Comparison of ENCODE assay signal across 8 cellular contexts in the genomic region with DNA sequence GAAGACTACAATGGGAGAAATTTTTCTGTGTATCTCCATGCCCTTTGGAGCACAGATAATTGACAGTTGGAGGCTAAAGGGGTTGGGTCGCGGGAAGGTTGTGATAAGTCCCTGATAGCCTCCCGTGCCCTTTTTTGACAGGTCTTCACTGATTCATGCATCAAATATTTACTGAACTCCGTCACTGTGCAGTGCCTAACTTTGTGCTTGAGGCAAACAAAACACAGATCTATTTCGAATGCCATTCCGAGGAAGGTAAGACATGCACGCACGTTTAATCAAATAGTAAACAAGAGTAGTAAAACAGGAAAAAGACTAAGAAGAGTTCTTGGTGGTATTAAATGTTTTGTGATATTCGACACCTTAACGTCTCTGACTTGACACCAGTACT. TPM values are rescaled to one million over a fixed set of nuclear protein-coding genes. Genes with fewer than 3 reads are reported as not detected.
DNase-seq lines count a peak whose midpoint lies in the region; ATAC-seq and TF ChIP-seq lines count a peak whose summit lies in the region.

No MANE protein-coding gene starts in this region.

- WGBS in SK-N-SH (ENCODE audit: low lambda C conversion rate), result 9% methylated on average over 10 of the region's 10 CpGs

- CTCF ChIA-PET in SK-N-SH (lab: Yijun Ruan, JAX), result interaction anchor here (3.0 kb wide), 1 partner anchor 54 kb away, joined by 27 read pairs; no protein-coding TSS in a partner anchor

- peaks cover 46% of the 10 kb centered on the region for H3F3A ChIP-seq in SK-N-SH (replicated peaks; ENCODE audit: insufficient read depth)

- H3K4me3 ChIP-seq in SK-N-SH (ENCODE audit: low read depth in 2 of 2, low read length in 1 of 2) (peak overlapping the region; percentile 81 to 94), fibroblast of villous mesenchyme (ENCODE audit: low read depth, low read length) (peak overlapping the region; percentile 100), skin epidermis (peak overlapping the region; percentile 71 to 91 (median 85))

- H3K4me1 ChIP-seq in SK-N-SH (ENCODE audit: control insufficient read depth in 1 of 2, insufficient read depth in 2 of 2, low read depth in 1 of 2, low read length in 1 of 2), result peaks cover 10 to 15% of the 10 kb centered on the region in 2 experiments; a peak in 3 of 4 replicates

- peak overlapping the region; percentile 95 for H3K4me2 ChIP-seq in SK-N-SH

- H3K27me3 ChIP-seq in SK-N-SH (ENCODE audit: insufficient read depth), result no peaks in the 10 kb centered on the region

- no peak for TF ChIP-seq RAD21 in SK-N-SH (IDR thresholded peaks at IDR 0.05; ENCODE audit: low read length)

- no peaks in the 10 kb centered on the region for H3K9me3 ChIP-seq in SK-N-SH

- H3K9ac ChIP-seq in SK-N-SH, result peak overlapping the region; percentile 3; the same call in 1 of the 2 replicates

- TF ChIP-seq EP300 in SK-N-SH (IDR thresholded peaks at IDR 0.05; ENCODE audit: borderline replicate concordance in 1 of 2, low read depth in 1 of 2, low read length in 1 of 2), result no peak

- H4K20me1 ChIP-seq in SK-N-SH (ENCODE audit: insufficient read depth), result peaks cover 34% of the 10 kb centered on the region

- peak overlapping the region; percentile 70 to 86 for H3K27ac ChIP-seq in SK-N-SH (ENCODE audit: low read depth in 2 of 2, low read length in 1 of 2)
- peak overlapping the region in 19 of 21 experiments; percentile 32 to 97 (median 93) for H3K27ac ChIP-seq in skin epidermis

- H3K79me2 ChIP-seq in SK-N-SH (ENCODE audit: insufficient read depth), result peaks cover 45% of the 10 kb centered on the region

- peaks cover 4 to 19% of the 10 kb centered on the region in 2 experiments for H3K36me3 ChIP-seq in SK-N-SH (replicated peaks in 1 of 2; ENCODE audit: control insufficient read depth in 1 of 2, insufficient read depth in 2 of 2, low read length in 1 of 2)

- ATAC-seq in SK-N-SH treated with all-trans-retinoic acid at 6 μM for 48 hours, result no peak
- ATAC-seq in GM19328 (IDR thresholded peaks at IDR 0.05; ENCODE audit: unreplicated experiment), result no peak
- no peak for ATAC-seq in GM21529 (IDR thresholded peaks at IDR 0.05; ENCODE audit: unreplicated experiment)

- peak overlapping the region; percentile 37; the same call in 1 of the 2 replicates for H2AFZ ChIP-seq in SK-N-SH (ENCODE audit: low read depth)

- no peak for TF ChIP-seq CTCF in SK-N-SH (IDR thresholded peaks at IDR 0.05)
- no peak for TF ChIP-seq CTCF in fibroblast of villous mesenchyme (IDR thresholded peaks at IDR 0.05; ENCODE audit: insufficient read depth, low read depth, low read length)

- DNase-seq in SK-N-SH, result no peak
- DNase-seq in SW480 (ENCODE audit: low spot score), result peak; percentile 52
- DNase-seq in fibroblast of villous mesenchyme (ENCODE audit: low read depth), result no peak
- no peak for DNase-seq in NCI-H1048 (lab: John Stamatoyannopoulos, UW)

- POLR2A ChIA-PET in SK-N-SH (lab: Yijun Ruan, JAX), result no interaction called here

- H3K9me2 ChIP-seq in SK-N-SH, result no peaks in the 10 kb centered on the region

TF ChIP-seq in SK-N-SH, 30 proteins besides CTCF, POLR2A, EP300 and RAD21:
- TF ChIP-seq NFIC (IDR thresholded peaks at IDR 0.05; ENCODE audit: borderline replicate concordance) (no peak), ELF1 (IDR thresholded peaks at IDR 0.05) (no peak), TEAD4 (IDR thresholded peaks at IDR 0.05; ENCODE audit: borderline replicate concordance, insufficient read depth) (no peak), GABPA (IDR thresholded peaks at IDR 0.05; ENCODE audit: low read depth) (no peak), GATA2 (CRISPR knock-in tag; IDR thresholded peaks at IDR 0.05) (no peak), FOXM1 (IDR thresholded peaks at IDR 0.05; ENCODE audit: low read depth) (no peak), POLR2AphosphoS5 (IDR thresholded peaks at IDR 0.05; ENCODE audit: low read depth, low read length) (no peak), MXI1 (IDR thresholded peaks at IDR 0.05; ENCODE audit: low read depth, low read length) (no peak), MEF2A (IDR thresholded peaks at IDR 0.05; ENCODE audit: borderline replicate concordance, low read depth) (no peak), RCOR1 (IDR thresholded peaks at IDR 0.05; ENCODE audit: low read length) (no peak), RFX5 (IDR thresholded peaks at IDR 0.05; ENCODE audit: low read length) (no peak), FOSL2 (IDR thresholded peaks at IDR 0.05; ENCODE audit: borderline replicate concordance, low read depth) (no peak), FOXJ3 (CRISPR knock-in tag; IDR thresholded peaks at IDR 0.05) (no peak)
- TF ChIP-seq, protein P1, sequence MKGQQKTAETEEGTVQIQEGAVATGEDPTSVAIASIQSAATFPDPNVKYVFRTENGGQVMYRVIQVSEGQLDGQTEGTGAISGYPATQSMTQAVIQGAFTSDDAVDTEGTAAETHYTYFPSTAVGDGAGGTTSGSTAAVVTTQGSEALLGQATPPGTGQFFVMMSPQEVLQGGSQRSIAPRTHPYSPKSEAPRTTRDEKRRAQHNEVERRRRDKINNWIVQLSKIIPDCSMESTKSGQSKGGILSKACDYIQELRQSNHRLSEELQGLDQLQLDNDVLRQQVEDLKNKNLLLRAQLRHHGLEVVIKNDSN (IDR thresholded peaks at IDR 0.05; ENCODE audit: borderline replicate concordance, low read depth), result no peak
- TF ChIP-seq, protein P2, sequence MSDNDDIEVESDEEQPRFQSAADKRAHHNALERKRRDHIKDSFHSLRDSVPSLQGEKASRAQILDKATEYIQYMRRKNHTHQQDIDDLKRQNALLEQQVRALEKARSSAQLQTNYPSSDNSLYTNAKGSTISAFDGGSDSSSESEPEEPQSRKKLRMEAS (IDR thresholded peaks at IDR 0.05; ENCODE audit: low read depth), result no peak

TF ChIP-seq in SK-N-SH treated with all-trans-retinoic acid at 6 μM for 48 hours, 23 proteins besides CTCF, POLR2A, EP300 and RAD21 (continues in another document):
- no peak for TF ChIP-seq ESRRG (CRISPR knock-in tag; IDR thresholded peaks at IDR 0.05)
- TF ChIP-seq, protein P3, sequence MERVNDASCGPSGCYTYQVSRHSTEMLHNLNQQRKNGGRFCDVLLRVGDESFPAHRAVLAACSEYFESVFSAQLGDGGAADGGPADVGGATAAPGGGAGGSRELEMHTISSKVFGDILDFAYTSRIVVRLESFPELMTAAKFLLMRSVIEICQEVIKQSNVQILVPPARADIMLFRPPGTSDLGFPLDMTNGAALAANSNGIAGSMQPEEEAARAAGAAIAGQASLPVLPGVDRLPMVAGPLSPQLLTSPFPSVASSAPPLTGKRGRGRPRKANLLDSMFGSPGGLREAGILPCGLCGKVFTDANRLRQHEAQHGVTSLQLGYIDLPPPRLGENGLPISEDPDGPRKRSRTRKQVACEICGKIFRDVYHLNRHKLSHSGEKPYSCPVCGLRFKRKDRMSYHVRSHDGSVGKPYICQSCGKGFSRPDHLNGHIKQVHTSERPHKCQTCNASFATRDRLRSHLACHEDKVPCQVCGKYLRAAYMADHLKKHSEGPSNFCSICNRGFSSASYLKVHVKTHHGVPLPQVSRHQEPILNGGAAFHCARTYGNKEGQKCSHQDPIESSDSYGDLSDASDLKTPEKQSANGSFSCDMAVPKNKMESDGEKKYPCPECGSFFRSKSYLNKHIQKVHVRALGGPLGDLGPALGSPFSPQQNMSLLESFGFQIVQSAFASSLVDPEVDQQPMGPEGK (CRISPR knock-in tag; IDR thresholded peaks at IDR 0.05; ENCODE audit: borderline replicate concordance), result no peak
- no peak for TF ChIP-seq ZNF8 (CRISPR knock-in tag; IDR thresholded peaks at IDR 0.05)
- no peak for TF ChIP-seq ZNF565 (CRISPR knock-in tag; conservative IDR thresholded peaks at IDR 0.05; ENCODE audit: low read depth)
- TF ChIP-seq TCF4 (CRISPR knock-in tag; IDR thresholded peaks at IDR 0.05; ENCODE audit: borderline replicate concordance), result no peak
- TF ChIP-seq, protein P4, sequence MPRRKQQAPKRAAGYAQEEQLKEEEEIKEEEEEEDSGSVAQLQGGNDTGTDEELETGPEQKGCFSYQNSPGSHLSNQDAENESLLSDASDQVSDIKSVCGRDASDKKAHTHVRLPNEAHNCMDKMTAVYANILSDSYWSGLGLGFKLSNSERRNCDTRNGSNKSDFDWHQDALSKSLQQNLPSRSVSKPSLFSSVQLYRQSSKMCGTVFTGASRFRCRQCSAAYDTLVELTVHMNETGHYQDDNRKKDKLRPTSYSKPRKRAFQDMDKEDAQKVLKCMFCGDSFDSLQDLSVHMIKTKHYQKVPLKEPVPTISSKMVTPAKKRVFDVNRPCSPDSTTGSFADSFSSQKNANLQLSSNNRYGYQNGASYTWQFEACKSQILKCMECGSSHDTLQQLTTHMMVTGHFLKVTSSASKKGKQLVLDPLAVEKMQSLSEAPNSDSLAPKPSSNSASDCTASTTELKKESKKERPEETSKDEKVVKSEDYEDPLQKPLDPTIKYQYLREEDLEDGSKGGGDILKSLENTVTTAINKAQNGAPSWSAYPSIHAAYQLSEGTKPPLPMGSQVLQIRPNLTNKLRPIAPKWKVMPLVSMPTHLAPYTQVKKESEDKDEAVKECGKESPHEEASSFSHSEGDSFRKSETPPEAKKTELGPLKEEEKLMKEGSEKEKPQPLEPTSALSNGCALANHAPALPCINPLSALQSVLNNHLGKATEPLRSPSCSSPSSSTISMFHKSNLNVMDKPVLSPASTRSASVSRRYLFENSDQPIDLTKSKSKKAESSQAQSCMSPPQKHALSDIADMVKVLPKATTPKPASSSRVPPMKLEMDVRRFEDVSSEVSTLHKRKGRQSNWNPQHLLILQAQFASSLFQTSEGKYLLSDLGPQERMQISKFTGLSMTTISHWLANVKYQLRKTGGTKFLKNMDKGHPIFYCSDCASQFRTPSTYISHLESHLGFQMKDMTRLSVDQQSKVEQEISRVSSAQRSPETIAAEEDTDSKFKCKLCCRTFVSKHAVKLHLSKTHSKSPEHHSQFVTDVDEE (CRISPR knock-in tag; IDR thresholded peaks at IDR 0.05), result no peak

RNA-seq across cellular contexts. Expression of a gene that starts 0.5 kb away (rescaled TPM):
- polyA plus RNA-seq in SK-N-SH (2012; rRNA removed), result 66.0 and 94.1 TPM in 2 replicates
- polyA plus RNA-seq in SK-N-SH (2012; cell fraction: cytosol; rRNA removed), result 63.4 and 71.2 TPM in 2 replicates
- 75.3 and 136 TPM in 2 replicates for polyA plus RNA-seq in SK-N-SH (2012; cell fraction: nucleus; rRNA removed)
- total RNA-seq in fibroblast of villous mesenchyme, result 78.3 and 131 TPM in 2 replicates

RNA-seq across cellular contexts. Expression of a gene that starts 7.9 kb away (rescaled TPM):
- polyA plus RNA-seq in SK-N-SH (2012; rRNA removed), result 80.2 and 104 TPM in 2 replicates
- polyA plus RNA-seq in SK-N-SH (2012; cell fraction: cytosol; rRNA removed), result 83.8 and 84.8 TPM in 2 replicates
- polyA plus RNA-seq in SK-N-SH (2012; cell fraction: nucleus; rRNA removed), result 36.2 and 59.0 TPM in 2 replicates
- 40.3 and 44.0 TPM in 2 replicates for total RNA-seq in fibroblast of villous mesenchyme

RNA-seq across cellular contexts. Expression of a gene that starts 22.1 kb away (rescaled TPM):
- 0.57 and 0.59 TPM in 2 replicates for polyA plus RNA-seq in SK-N-SH (2012; rRNA removed)
- 0.20 and 0.37 TPM in 2 replicates for polyA plus RNA-seq in SK-N-SH (2012; cell fraction: cytosol; rRNA removed)
- 1.7 and 2.0 TPM in 2 replicates for polyA plus RNA-seq in SK-N-SH (2012; cell fraction: nucleus; rRNA removed)
- total RNA-seq in fibroblast of villous mesenchyme, result not detected in 2 replicates

RNA-seq across cellular contexts. Expression of a gene that starts 31.9 kb away (rescaled TPM):
- 23.4 and 27.8 TPM in 2 replicates for polyA plus RNA-seq in SK-N-SH (2012; rRNA removed)
- 19.6 and 20.7 TPM in 2 replicates for polyA plus RNA-seq in SK-N-SH (2012; cell fraction: cytosol; rRNA removed)
- 61.7 and 92.2 TPM in 2 replicates for polyA plus RNA-seq in SK-N-SH (2012; cell fraction: nucleus; rRNA removed)
- 23.7 and 31.2 TPM in 2 replicates for total RNA-seq in fibroblast of villous mesenchyme

RNA-seq across cellular contexts. Expression of a gene that starts 32.2 kb away (rescaled TPM):
- 4.5 and 5.1 TPM in 2 replicates for polyA plus RNA-seq in SK-N-SH (2012; rRNA removed)
- 3.7 and 4.4 TPM in 2 replicates for polyA plus RNA-seq in SK-N-SH (2012; cell fraction: cytosol; rRNA removed)
- 7.1 and 7.3 TPM in 2 replicates for polyA plus RNA-seq in SK-N-SH (2012; cell fraction: nucleus; rRNA removed)
- total RNA-seq in fibroblast of villous mesenchyme, result 10.0 and 11.7 TPM in 2 replicates
